8 cellular contexts compared by ENCODE assay signal in the genomic region with DNA sequence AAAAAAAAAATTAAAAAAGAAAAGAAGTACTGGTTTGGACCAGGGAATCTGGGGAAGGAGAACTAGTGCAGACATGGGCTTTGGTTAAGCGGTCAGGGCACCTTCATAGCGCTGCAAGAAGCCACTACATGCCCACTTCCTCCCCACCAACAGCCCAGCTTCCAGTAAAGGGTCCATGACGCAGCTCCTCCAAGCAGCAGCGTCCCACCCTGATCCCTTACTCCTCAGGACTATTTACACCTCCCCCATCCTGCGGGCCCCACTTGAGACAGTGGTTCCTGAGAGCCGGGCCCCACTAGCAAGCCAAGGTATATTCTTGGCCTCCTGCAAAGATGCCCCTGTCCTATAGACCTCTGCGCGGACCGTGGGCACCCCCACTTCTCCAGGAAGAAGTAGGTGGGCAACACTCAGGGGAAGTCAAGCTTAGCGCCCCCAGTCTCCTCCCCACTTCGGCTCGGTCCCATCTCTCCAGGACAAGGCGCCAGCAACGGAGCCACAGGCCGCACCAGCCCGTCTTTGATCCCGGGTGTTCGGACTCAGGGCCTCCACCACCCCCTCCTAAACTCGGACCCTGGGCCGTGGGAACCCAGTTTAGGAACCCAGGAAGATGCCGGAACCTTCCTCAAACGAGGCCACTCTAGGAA. TPM values are rescaled to one million over a fixed set of nuclear protein-coding genes. Genes with fewer than 3 reads are reported as not detected.
DNase-seq lines count a peak whose midpoint lies in the region; ATAC-seq and TF ChIP-seq lines count a peak whose summit lies in the region.

No MANE protein-coding gene starts in this region.

- 80% methylated on average over 22 of the region's 22 CpGs for WGBS in SK-N-SH (ENCODE audit: low lambda C conversion rate)
- WGBS in esophagus, 2 donors, result 30 to 33% methylated on average over 22 of the region's 22 CpGs
- no CpG with 5 or more reads among the region's 22 CpGs for WGBS in trophoblast cell (ENCODE audit: extremely low coverage, insufficient coverage, insufficient read length)

- ATAC-seq in SK-N-SH treated with all-trans-retinoic acid at 6 μM for 48 hours, result no peak

- H3K27me3 ChIP-seq in SK-N-SH (ENCODE audit: insufficient read depth), result no peaks in the 10 kb centered on the region
- H3K27me3 ChIP-seq in SJCRH30, result 0 out of 2 replicates have a peak, but pooled peaks cover 2% of the 10 kb centered on the region
- no peaks in the 10 kb centered on the region for H3K27me3 ChIP-seq in esophagus (ENCODE audit: control insufficient read depth in 1 of 2, insufficient read depth in 2 of 2, low read length in 2 of 2)
- H3K27me3 ChIP-seq in trophoblast cell (ENCODE audit: insufficient read depth, low read length), result no peaks in the 10 kb centered on the region

- no peak overlapping the region for H2BK12ac ChIP-seq in trophoblast cell (ENCODE audit: low read length)

- H3K18ac ChIP-seq in trophoblast cell (ENCODE audit: low read length), result peak overlapping the region; percentile 16

- peak overlapping the region; percentile 83 for H3K14ac ChIP-seq in trophoblast cell (ENCODE audit: low read length)

- H3K27ac ChIP-seq in SK-N-SH (ENCODE audit: low read depth in 2 of 2, low read length in 1 of 2) (peak overlapping the region; percentile 82 to 88; a peak in 3 of 4 replicates), SJCRH30 (peak overlapping the region; percentile 58), esophagus (ENCODE audit: low read depth in 2 of 2, low read length in 1 of 2) (peak overlapping the region; percentile 98 to 99), trophoblast cell (ENCODE audit: low read depth, low read length) (no peak overlapping the region)

- H4K8ac ChIP-seq in trophoblast cell (ENCODE audit: low read depth, low read length), result peak overlapping the region; percentile 99

- H3K9ac ChIP-seq in SK-N-SH (no peak overlapping the region), trophoblast cell (ENCODE audit: low read length) (no peak overlapping the region)

- no peak for TF ChIP-seq CTCF in SK-N-SH (IDR thresholded peaks at IDR 0.05)

- TF ChIP-seq RAD21 in SK-N-SH (IDR thresholded peaks at IDR 0.05; ENCODE audit: low read length), result no peak

- H3K4ac ChIP-seq in trophoblast cell (ENCODE audit: low read depth, low read length), result peak overlapping the region; percentile 56

- H4K20me1 ChIP-seq in SK-N-SH (ENCODE audit: insufficient read depth), result no peaks in the 10 kb centered on the region

- H3K79me2 ChIP-seq in SK-N-SH (ENCODE audit: insufficient read depth), result peaks cover 22% of the 10 kb centered on the region
- peaks cover 7% of the 10 kb centered on the region for H3K79me2 ChIP-seq in trophoblast cell (ENCODE audit: control insufficient read depth, insufficient read depth, low read length, poor library complexity)

- CTCF ChIA-PET in SK-N-SH (lab: Yijun Ruan, JAX), result interaction anchor here (1.1 to 1.9 kb wide), 6 partner anchors 10 to 71 kb away, joined by 3 to 12 read pairs (median 4); no protein-coding TSS in a partner anchor

- H2BK5ac ChIP-seq in trophoblast cell (ENCODE audit: low read depth, low read length, poor library complexity), result peak overlapping the region; percentile 7

- peak overlapping the region; percentile 93 for H4K91ac ChIP-seq in trophoblast cell (ENCODE audit: low read depth, low read length)

- in situ Hi-C loops in G401 (cut with HindIII; ENCODE audit: low sequenced_read_pairs), result loop anchor here (25.0 kb wide), 1 partner anchor 238 kb away; the partner anchor contains the start of gene ZNF771

- H3K4me1 ChIP-seq in SK-N-SH (ENCODE audit: control insufficient read depth in 1 of 2, insufficient read depth in 2 of 2, low read depth in 1 of 2, low read length in 1 of 2) (peaks cover 7 to 16% of the 10 kb centered on the region in 2 experiments), SJCRH30 (no peaks in the 10 kb centered on the region), esophagus (ENCODE audit: control insufficient read depth in 2 of 2, insufficient read depth in 2 of 2, low read length in 1 of 2) (peaks cover 0 to 4% of the 10 kb centered on the region in 2 donors), trophoblast cell (ENCODE audit: control insufficient read depth in 1 of 2, insufficient read depth in 2 of 2, low read length in 2 of 2) (peaks cover 2 to 8% of the 10 kb centered on the region in 2 experiments)

- peak overlapping the region; percentile 98 for H4K12ac ChIP-seq in trophoblast cell (ENCODE audit: low read depth, low read length)

- peak overlapping the region in 1 of 2 experiments; percentile 21; a peak in 2 of 4 replicates for H3K4me3 ChIP-seq in SK-N-SH (ENCODE audit: low read depth in 2 of 2, low read length in 1 of 2)
- H3K4me3 ChIP-seq in SJCRH30, result peak overlapping the region; percentile 76
- H3K4me3 ChIP-seq in esophagus (ENCODE audit: low read depth in 1 of 2, low read length in 2 of 2), result peak overlapping the region; percentile 55 to 72
- H3K4me3 ChIP-seq in trophoblast cell (ENCODE audit: low read depth, low read length), result no peak overlapping the region

- H3K9me2 ChIP-seq in SK-N-SH, result no peaks in the 10 kb centered on the region

- peaks cover 4% of the 10 kb centered on the region for H3F3A ChIP-seq in SK-N-SH (replicated peaks; ENCODE audit: insufficient read depth)

- H3K36me3 ChIP-seq in SK-N-SH (replicated peaks in 1 of 2; ENCODE audit: control insufficient read depth in 1 of 2, insufficient read depth in 2 of 2, low read length in 1 of 2) (peaks cover 10% of the 10 kb centered on the region in 2 experiments), SJCRH30 (no peaks in the 10 kb centered on the region), esophagus (ENCODE audit: control insufficient read depth in 2 of 2, insufficient read depth in 2 of 2, low read length in 1 of 2) (peaks cover 0 to 20% of the 10 kb centered on the region in 2 donors), trophoblast cell (ENCODE audit: control insufficient read depth in 1 of 2, insufficient read depth in 2 of 2, low read length in 2 of 2) (peaks cover 21% of the 10 kb centered on the region in 2 experiments)

- no peak overlapping the region for H3K23ac ChIP-seq in trophoblast cell (ENCODE audit: low read length)

- POLR2A ChIA-PET in SK-N-SH (lab: Yijun Ruan, JAX), result interaction anchor here (0.7 to 1.4 kb wide), 5 partner anchors 7 to 123 kb away, joined by 3 to 6 read pairs (median 4); partner anchors contain the start of genes FBRS and ZNF689

- H3K9me3 ChIP-seq in SK-N-SH (no peaks in the 10 kb centered on the region), SJCRH30 (replicated peaks) (no peaks in the 10 kb centered on the region), esophagus (ENCODE audit: control insufficient read depth in 2 of 2, insufficient read depth in 1 of 2, low read depth in 1 of 2, low read length in 1 of 2) (no peaks in the 10 kb centered on the region), trophoblast cell (ENCODE audit: insufficient read depth, low read depth, low read length) (peaks cover 1% of the 10 kb centered on the region)

- H2AK5ac ChIP-seq in trophoblast cell (ENCODE audit: low read length), result peak overlapping the region; percentile 77

- no peak for DNase-seq in SK-N-SH
- DNase-seq in SJCRH30, result no peak
- DNase-seq in trophoblast cell, result no peak
- DNase-seq in G401 (ENCODE audit: low spot score), result no peak
- no peak for DNase-seq in NCI-H774 (lab: John Stamatoyannopoulos, UW)
- DNase-seq in NCI-H2171 (lab: John Stamatoyannopoulos, UW), result no peak

- H2BK120ac ChIP-seq in trophoblast cell (ENCODE audit: insufficient read depth, low read length, poor library complexity), result peak overlapping the region; percentile 12

- H2AFZ ChIP-seq in SK-N-SH (ENCODE audit: low read depth), result peak overlapping the region; percentile 99
- peak overlapping the region; percentile 81 for H2AFZ ChIP-seq in trophoblast cell (ENCODE audit: insufficient read depth, low read length, poor library complexity)

- peaks cover 13% of the 10 kb centered on the region for H3K79me1 ChIP-seq in trophoblast cell (ENCODE audit: low read length)

- TF ChIP-seq EP300 in SK-N-SH (IDR thresholded peaks at IDR 0.05; ENCODE audit: borderline replicate concordance in 1 of 2, low read depth in 1 of 2, low read length in 1 of 2), result no peak

- peak overlapping the region; percentile 99; the same call in 1 of the 2 replicates for H3K4me2 ChIP-seq in SK-N-SH
- H3K4me2 ChIP-seq in trophoblast cell (ENCODE audit: low read length), result peak overlapping the region; percentile 53

TF ChIP-seq in SK-N-SH, 30 proteins besides CTCF, POLR2A, EP300 and RAD21 (continues in another document):
- no peak for TF ChIP-seq RFX5 (IDR thresholded peaks at IDR 0.05; ENCODE audit: low read length)
- no peak for TF ChIP-seq NFIC (IDR thresholded peaks at IDR 0.05; ENCODE audit: borderline replicate concordance)

RNA-seq across cellular contexts. Expression of gene PRR14, which starts 0.9 kb away (rescaled TPM):
- polyA plus RNA-seq in SK-N-SH (2012; rRNA removed) (7.5 and 13.5 TPM in 2 replicates), esophagus (10 to 100 TPM; 26.8 to 51.8 TPM)
- polyA plus RNA-seq in SK-N-SH (2012; cell fraction: cytosol; rRNA removed), result 4.5 and 6.4 TPM in 2 replicates
- polyA plus RNA-seq in SK-N-SH (2012; cell fraction: nucleus; rRNA removed), result 47.6 and 99.3 TPM in 2 replicates
- 10.5 and 12.7 TPM in 2 replicates for total RNA-seq in SJCRH30 (2014; rRNA removed; shearing (Covaris generic))
- 32.0 and 33.1 TPM in 2 replicates for polyA plus RNA-seq in trophoblast cell (2013)
- 2.4 and 5.4 TPM in 2 replicates for total RNA-seq in G401 (2014; rRNA removed; shearing (Covaris generic))

RNA-seq across cellular contexts. Expression of gene FBRS, which starts 8.4 kb away (rescaled TPM):
- polyA plus RNA-seq in SK-N-SH (2012; rRNA removed) (9.6 and 11.5 TPM in 2 replicates), esophagus (10 to 100 TPM; 43.5 to 84.8 TPM)
- polyA plus RNA-seq in SK-N-SH (2012; cell fraction: cytosol; rRNA removed), result 4.8 and 8.5 TPM in 2 replicates
- 47.6 and 50.6 TPM in 2 replicates for polyA plus RNA-seq in SK-N-SH (2012; cell fraction: nucleus; rRNA removed)
- 17.6 and 21.1 TPM in 2 replicates for total RNA-seq in SJCRH30 (2014; rRNA removed; shearing (Covaris generic))
- 128 and 134 TPM in 2 replicates for polyA plus RNA-seq in trophoblast cell (2013)
- 20.3 and 24.1 TPM in 2 replicates for total RNA-seq in G401 (2014; rRNA removed; shearing (Covaris generic))

RNA-seq across cellular contexts. Expression of gene ZNF689, which starts 39.7 kb away (rescaled TPM):
- polyA plus RNA-seq in SK-N-SH (2012; rRNA removed) (2.9 and 3.4 TPM in 2 replicates), esophagus (1 to 10 TPM; 1.3 to 2.0 TPM)
- 2.5 and 3.1 TPM in 2 replicates for polyA plus RNA-seq in SK-N-SH (2012; cell fraction: cytosol; rRNA removed)
- polyA plus RNA-seq in SK-N-SH (2012; cell fraction: nucleus; rRNA removed), result 3.4 and 4.1 TPM in 2 replicates
- 15.6 and 16.4 TPM in 2 replicates for total RNA-seq in SJCRH30 (2014; rRNA removed; shearing (Covaris generic))
- polyA plus RNA-seq in trophoblast cell (2013), result 5.8 and 5.9 TPM in 2 replicates
- 10.8 and 10.9 TPM in 2 replicates for total RNA-seq in G401 (2014; rRNA removed; shearing (Covaris generic))

RNA-seq across cellular contexts. Expression of gene SRCAP, which starts 49.1 kb away (rescaled TPM):
- polyA plus RNA-seq in SK-N-SH (2012; rRNA removed) (3.7 and 5.6 TPM in 2 replicates), esophagus (10 to 100 TPM in 1 of 2 donors, 1 to 10 TPM in 1; 4.9 to 20.9 TPM)
- polyA plus RNA-seq in SK-N-SH (2012; cell fraction: cytosol; rRNA removed), result 2.1 and 4.3 TPM in 2 replicates
- polyA plus RNA-seq in SK-N-SH (2012; cell fraction: nucleus; rRNA removed), result 8.1 and 12.8 TPM in 2 replicates
- total RNA-seq in SJCRH30 (2014; rRNA removed; shearing (Covaris generic)), result 19.3 and 22.0 TPM in 2 replicates
- 38.1 and 40.5 TPM in 2 replicates for polyA plus RNA-seq in trophoblast cell (2013)
- total RNA-seq in G401 (2014; rRNA removed; shearing (Covaris generic)), result 3.6 and 4.1 TPM in 2 replicates
